ENCODE assay signal across 20 cellular contexts in genomic region chr5:122184676-122185255, GRCh38.
"Had no signal": no experiment of that assay in that cellular context is flagged by ENCODE, and none has a peak within 500 bp of the region (broad histone marks: within the 10 kb centered on the region; RNA-seq: fewer than 3 reads in every experiment).

No MANE protein-coding gene starts in this region.

- H3K36me3 ChIP-seq: SJCRH30 had no signal

- H3K4me1 ChIP-seq: SJCRH30 had no signal

- H3K27ac ChIP-seq: SJCRH30 had no signal

- DNase-seq: Karpas-422, KG1, MM.1S, NCI-H1105, NCI-H1417, NCI-H1436 treated with DMSO at 0.1 percent for 48 hours, NCI-H1694, NCI-H187 treated with DMSO at 0.1 percent for 48 hours, NCI-H2029 treated with DMSO at 0.1 percent for 48 hours, NCI-H2107, NCI-H2227 treated with DMSO at 0.1 percent for 48 hours, NCI-H446, NCI-H510A, NCI-H524 treated with DMSO at 0.1 percent for 48 hours, NCI-H69, NCI-H774, RPMI8226, SHP77 treated with DMSO at 0.1 percent for 48 hours, SJCRH30 had no signal

- H3K9me3 ChIP-seq: SJCRH30 had no signal

- H3K4me3 ChIP-seq: SJCRH30 had no signal

- ATAC-seq: SK-N-SH treated with all-trans-retinoic acid at 6 μM for 48 hours had no signal

- H3K27me3 ChIP-seq: SJCRH30 had no signal
